Comparison of ENCODE assay signal across 1 cellular context in the genomic region with DNA sequence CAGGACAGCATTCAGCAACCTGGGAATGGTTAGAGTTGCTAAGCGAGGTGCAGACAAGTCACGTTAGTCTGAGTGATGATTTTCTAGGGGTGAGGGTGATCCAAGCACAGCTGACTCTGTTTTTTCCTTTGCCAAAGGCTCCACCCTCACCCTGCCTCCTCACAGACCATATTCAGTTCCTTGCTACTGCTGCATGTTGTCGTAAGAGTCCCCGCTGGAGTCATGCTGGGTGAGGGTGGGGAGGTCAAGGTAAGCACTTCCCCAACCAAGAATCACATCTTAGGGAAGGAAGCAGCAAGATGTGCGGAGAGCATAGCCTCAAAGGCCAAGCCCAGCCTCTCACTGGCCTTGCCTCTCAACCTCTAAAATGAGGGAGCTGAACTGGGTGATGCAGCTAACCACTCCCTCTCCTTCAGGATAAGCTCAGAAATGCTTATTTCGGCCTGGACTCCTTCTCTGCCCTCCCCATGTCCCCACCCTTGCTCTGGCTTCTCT.
TF ChIP-seq lines count a peak whose summit lies in the region.

No MANE protein-coding gene starts in this region.

TF ChIP-seq in GM23338, 12 proteins besides CTCF, POLR2A, EP300 and RAD21 (continued from another document):
- TF ChIP-seq, protein P1, sequence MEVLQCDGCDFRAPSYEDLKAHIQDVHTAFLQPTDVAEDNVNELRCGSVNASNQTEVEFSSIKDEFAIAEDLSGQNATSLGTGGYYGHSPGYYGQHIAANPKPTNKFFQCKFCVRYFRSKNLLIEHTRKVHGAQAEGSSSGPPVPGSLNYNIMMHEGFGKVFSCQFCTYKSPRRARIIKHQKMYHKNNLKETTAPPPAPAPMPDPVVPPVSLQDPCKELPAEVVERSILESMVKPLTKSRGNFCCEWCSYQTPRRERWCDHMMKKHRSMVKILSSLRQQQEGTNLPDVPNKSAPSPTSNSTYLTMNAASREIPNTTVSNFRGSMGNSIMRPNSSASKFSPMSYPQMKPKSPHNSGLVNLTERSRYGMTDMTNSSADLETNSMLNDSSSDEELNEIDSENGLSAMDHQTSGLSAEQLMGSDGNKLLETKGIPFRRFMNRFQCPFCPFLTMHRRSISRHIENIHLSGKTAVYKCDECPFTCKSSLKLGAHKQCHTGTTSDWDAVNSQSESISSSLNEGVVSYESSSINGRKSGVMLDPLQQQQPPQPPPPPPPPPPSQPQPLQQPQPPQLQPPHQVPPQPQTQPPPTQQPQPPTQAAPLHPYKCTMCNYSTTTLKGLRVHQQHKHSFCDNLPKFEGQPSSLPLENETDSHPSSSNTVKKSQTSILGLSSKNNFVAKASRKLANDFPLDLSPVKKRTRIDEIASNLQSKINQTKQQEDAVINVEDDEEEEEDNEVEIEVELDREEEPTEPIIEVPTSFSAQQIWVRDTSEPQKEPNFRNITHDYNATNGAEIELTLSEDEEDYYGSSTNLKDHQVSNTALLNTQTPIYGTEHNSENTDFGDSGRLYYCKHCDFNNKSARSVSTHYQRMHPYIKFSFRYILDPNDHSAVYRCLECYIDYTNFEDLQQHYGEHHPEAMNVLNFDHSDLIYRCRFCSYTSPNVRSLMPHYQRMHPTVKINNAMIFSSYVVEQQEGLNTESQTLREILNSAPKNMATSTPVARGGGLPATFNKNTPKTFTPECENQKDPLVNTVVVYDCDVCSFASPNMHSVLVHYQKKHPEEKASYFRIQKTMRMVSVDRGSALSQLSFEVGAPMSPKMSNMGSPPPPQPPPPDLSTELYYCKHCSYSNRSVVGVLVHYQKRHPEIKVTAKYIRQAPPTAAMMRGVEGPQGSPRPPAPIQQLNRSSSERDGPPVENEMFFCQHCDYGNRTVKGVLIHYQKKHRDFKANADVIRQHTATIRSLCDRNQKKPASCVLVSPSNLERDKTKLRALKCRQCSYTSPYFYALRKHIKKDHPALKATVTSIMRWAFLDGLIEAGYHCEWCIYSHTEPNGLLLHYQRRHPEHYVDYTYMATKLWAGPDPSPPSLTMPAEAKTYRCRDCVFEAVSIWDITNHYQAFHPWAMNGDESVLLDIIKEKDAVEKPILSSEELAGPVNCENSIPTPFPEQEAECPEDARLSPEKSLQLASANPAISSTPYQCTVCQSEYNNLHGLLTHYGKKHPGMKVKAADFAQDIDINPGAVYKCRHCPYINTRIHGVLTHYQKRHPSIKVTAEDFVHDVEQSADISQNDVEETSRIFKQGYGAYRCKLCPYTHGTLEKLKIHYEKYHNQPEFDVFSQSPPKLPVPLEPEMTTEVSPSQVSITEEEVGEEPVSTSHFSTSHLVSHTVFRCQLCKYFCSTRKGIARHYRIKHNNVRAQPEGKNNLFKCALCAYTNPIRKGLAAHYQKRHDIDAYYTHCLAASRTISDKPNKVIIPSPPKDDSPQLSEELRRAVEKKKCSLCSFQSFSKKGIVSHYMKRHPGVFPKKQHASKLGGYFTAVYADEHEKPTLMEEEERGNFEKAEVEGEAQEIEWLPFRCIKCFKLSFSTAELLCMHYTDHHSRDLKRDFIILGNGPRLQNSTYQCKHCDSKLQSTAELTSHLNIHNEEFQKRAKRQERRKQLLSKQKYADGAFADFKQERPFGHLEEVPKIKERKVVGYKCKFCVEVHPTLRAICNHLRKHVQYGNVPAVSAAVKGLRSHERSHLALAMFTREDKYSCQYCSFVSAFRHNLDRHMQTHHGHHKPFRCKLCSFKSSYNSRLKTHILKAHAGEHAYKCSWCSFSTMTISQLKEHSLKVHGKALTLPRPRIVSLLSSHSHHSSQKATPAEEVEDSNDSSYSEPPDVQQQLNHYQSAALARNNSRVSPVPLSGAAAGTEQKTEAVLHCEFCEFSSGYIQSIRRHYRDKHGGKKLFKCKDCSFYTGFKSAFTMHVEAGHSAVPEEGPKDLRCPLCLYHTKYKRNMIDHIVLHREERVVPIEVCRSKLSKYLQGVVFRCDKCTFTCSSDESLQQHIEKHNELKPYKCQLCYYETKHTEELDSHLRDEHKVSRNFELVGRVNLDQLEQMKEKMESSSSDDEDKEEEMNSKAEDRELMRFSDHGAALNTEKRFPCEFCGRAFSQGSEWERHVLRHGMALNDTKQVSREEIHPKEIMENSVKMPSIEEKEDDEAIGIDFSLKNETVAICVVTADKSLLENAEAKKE (CRISPR knock-in tag; IDR thresholded peaks at IDR 0.05) = no peak
- TF ChIP-seq ETS1 (IDR thresholded peaks at IDR 0.05) (no peak), EZH2 (IDR thresholded peaks at IDR 0.05; ENCODE audit: low read depth, unreplicated experiment) (no peak), STAT1 (IDR thresholded peaks at IDR 0.05; ENCODE audit: unreplicated experiment) (no peak), ZNF331 (CRISPR knock-in tag; IDR thresholded peaks at IDR 0.05; ENCODE audit: low read depth) (no peak), ZNF114 (CRISPR knock-in tag; IDR thresholded peaks at IDR 0.05) (no peak), CREB1 (CRISPR knock-in tag; IDR thresholded peaks at IDR 0.05; ENCODE audit: low read depth) (no peak)
